ENCODE assay signal across 14 cellular contexts in the genomic region with DNA sequence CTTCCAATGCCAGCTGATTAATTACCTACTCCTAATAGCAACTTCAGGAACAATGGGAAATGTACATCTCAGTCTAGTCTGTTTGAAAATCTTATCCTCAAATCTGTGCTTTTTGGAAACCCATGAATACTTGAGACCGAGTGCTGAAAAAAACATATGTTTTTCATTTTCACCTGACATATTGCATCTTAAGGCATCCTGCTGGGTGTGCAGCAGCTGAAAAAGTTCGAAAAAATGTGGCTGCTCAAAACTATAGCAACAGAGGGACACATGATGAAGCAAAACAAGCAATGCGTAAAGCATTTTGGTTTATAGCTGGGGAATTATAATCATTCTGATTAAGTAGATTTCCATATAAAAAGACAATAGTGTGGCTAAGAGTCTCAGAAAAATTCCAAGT.
"Had no signal": no experiment of that assay in that cellular context is flagged by ENCODE, and none has a peak within 500 bp of the region (broad histone marks: within the 10 kb centered on the region; RNA-seq: fewer than 3 reads in every experiment).

No MANE protein-coding gene starts in this region.

- H3K4me1 ChIP-seq: parathyroid adenoma had no signal

- H3K4me3 ChIP-seq: gastrocnemius medialis, heart left ventricle, sigmoid colon, thoracic aorta had no signal

- H3K9me3 ChIP-seq: gastrocnemius medialis, heart left ventricle, sigmoid colon, thoracic aorta had no signal

- H2AFZ ChIP-seq: parathyroid adenoma had no signal

- H3K27ac Mint-ChIP-seq: activated naive CD8-positive, alpha-beta T cell treated with anti-CD3 and anti-CD28 coated beads, Interleukin-2, amount 10 ng/mL, durations not matched to agents 7 days and 5 days; naive B cell had no signal

- H3K9me3 Mint-ChIP-seq: activated naive CD8-positive, alpha-beta T cell treated with anti-CD3 and anti-CD28 coated beads, Interleukin-2, amount 10 ng/mL, durations not matched to agents 7 days and 5 days; naive B cell had no signal

- H3K79me2 ChIP-seq: parathyroid adenoma had no signal

- H3K36me3 Mint-ChIP-seq: activated naive CD8-positive, alpha-beta T cell treated with anti-CD3 and anti-CD28 coated beads, Interleukin-2, amount 10 ng/mL, durations not matched to agents 7 days and 5 days; naive B cell had no signal

- H3K9ac ChIP-seq: parathyroid adenoma had no signal

- H3K36me3 ChIP-seq: gastrocnemius medialis, heart left ventricle, sigmoid colon, thoracic aorta had no signal

- H3K27me3 ChIP-seq: gastrocnemius medialis, heart left ventricle, sigmoid colon had no signal

- ATAC-seq: activated CD4-positive, CD25-positive, alpha-beta regulatory T cell treated with anti-CD3 and anti-CD28 coated beads, Interleukin-2, amount 50 U/mL, for 24 hours; esophagus mucosa; heart left ventricle had no signal

- DNase-seq: activated CD4-positive, alpha-beta T cell treated with anti-CD3 and anti-CD28 coated beads, Interleukin-2, amount 50 U/mL, for 1 hour; activated CD8-positive, alpha-beta memory T cell treated with anti-CD3 and anti-CD28 coated beads for 24 hours; activated naive CD8-positive, alpha-beta T cell treated with anti-CD3 and anti-CD28 coated beads, Interleukin-2, amount 10 ng/mL, durations not matched to agents 7 days and 5 days; aorta; gastrocnemius medialis; heart left ventricle; naive B cell; sigmoid colon; stimulated activated CD4-positive, alpha-beta T cell treated with anti-CD3 and anti-CD28 coated beads, Interleukin-12 subunit alpha, Interleukin-12 subunit beta, amount 100 ng/mL, for 4 hours; stimulated activated CD4-positive, alpha-beta T cell treated with anti-CD3 and anti-CD28 coated beads, Interleukin-2, amount 100 ng/mL, for 24 hours had no signal

- H3K27ac ChIP-seq: parathyroid adenoma had no signal

- H3K4me3 Mint-ChIP-seq: activated naive CD8-positive, alpha-beta T cell treated with anti-CD3 and anti-CD28 coated beads, Interleukin-2, amount 10 ng/mL, durations not matched to agents 7 days and 5 days; naive B cell had no signal
